8 cellular contexts compared by ENCODE assay signal in the genomic region with DNA sequence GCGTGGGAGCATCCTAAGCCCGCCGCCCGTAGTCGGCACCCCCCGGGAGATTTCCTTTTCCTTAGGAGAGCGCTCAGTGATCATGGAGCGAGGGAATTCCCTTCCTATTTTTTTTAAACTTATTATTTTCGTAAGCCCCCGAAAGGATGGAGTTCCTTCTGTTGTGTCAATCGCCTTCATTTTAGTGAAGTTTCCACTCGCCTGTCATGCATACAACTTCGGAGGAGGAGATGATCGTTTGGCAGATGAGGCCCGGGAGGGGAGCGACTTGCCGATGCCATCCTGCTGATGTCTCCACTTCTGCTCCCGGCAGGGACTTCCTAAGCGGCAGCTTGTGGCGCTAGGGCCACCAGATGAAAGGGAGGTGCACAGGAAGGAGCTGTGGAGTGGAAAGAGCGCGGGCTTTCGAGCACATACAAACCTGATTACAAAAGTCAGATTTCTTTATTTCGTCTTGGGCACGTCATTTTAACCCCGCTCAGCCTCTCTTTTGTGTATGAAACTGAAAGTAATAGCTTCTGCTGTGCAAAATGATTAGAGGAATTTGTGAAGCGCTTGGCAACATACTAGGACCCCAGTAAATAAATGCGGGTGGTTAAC. TPM values are rescaled to one million over a fixed set of nuclear protein-coding genes. Genes with fewer than 3 reads are reported as not detected.
DNase-seq lines count a peak whose midpoint lies in the region; ATAC-seq, FAIRE-seq and TF ChIP-seq lines count a peak whose summit lies in the region.

A gene with protein sequence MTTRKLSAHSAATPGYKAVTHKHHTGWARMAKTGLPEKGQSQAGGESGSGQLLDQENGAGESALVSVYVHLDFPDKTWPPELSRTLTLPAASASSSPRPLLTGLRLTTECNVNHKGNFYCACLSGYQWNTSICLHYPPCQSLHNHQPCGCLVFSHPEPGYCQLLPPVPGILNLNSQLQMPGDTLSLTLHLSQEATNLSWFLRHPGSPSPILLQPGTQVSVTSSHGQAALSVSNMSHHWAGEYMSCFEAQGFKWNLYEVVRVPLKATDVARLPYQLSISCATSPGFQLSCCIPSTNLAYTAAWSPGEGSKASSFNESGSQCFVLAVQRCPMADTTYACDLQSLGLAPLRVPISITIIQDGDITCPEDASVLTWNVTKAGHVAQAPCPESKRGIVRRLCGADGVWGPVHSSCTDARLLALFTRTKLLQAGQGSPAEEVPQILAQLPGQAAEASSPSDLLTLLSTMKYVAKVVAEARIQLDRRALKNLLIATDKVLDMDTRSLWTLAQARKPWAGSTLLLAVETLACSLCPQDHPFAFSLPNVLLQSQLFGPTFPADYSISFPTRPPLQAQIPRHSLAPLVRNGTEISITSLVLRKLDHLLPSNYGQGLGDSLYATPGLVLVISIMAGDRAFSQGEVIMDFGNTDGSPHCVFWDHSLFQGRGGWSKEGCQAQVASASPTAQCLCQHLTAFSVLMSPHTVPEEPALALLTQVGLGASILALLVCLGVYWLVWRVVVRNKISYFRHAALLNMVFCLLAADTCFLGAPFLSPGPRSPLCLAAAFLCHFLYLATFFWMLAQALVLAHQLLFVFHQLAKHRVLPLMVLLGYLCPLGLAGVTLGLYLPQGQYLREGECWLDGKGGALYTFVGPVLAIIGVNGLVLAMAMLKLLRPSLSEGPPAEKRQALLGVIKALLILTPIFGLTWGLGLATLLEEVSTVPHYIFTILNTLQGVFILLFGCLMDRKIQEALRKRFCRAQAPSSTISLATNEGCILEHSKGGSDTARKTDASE (minus strand): TSS at position 336 of the 600 bp plus-strand sequence. CDS start 555 bp downstream, outside the sequence.

- TF ChIP-seq CTCF in GM12864 (IDR thresholded peaks at IDR 0.05; ENCODE audit: low read depth, low read length, missing control alignments) (no peak), astrocyte (IDR thresholded peaks at IDR 0.05; ENCODE audit: insufficient read depth, low read depth, low read length) (no peak), sigmoid colon (IDR thresholded peaks at IDR 0.05) (no peak)

- peak within 1 kb of the TSS; percentile 98 for H3K27ac Mint-ChIP-seq in T-helper 2 cell treated with Interferon-gamma antibody and Interleukin-4, amounts not matched to agents 5 μg/mL and 100 μg/mL, for 36 hours
- H3K27ac Mint-ChIP-seq in astrocyte (ENCODE audit: unreplicated experiment): peak within 1 kb of the TSS; percentile 98

- H3K9ac ChIP-seq in astrocyte (ENCODE audit: low read length): peak within 1 kb of the TSS; percentile 95

- WGBS in sigmoid colon, 2 donors: 0% methylated on average over 28 of the region's 28 CpGs

- no peak for FAIRE-seq in astrocyte (lab: Jason Lieb, UNC)

- H3K27me3 ChIP-seq in astrocyte (ENCODE audit: insufficient read depth, low read length) (no peaks in the 10 kb centered on the region), sigmoid colon (no peaks in the 10 kb centered on the region)

- no peak for ATAC-seq in GM21737 (IDR thresholded peaks at IDR 0.05; ENCODE audit: unreplicated experiment)

- no peaks in the 10 kb centered on the region for H3K9me3 Mint-ChIP-seq in T-helper 2 cell treated with Interferon-gamma antibody and Interleukin-4, amounts not matched to agents 5 μg/mL and 100 μg/mL, for 36 hours
- H3K9me3 Mint-ChIP-seq in astrocyte (ENCODE audit: unreplicated experiment): no peaks in the 10 kb centered on the region

- peak within 1 kb of the TSS; percentile 93 for H3K4me3 Mint-ChIP-seq in T-helper 2 cell treated with Interferon-gamma antibody and Interleukin-4, amounts not matched to agents 5 μg/mL and 100 μg/mL, for 36 hours
- peak within 1 kb of the TSS; percentile 97 for H3K4me3 Mint-ChIP-seq in astrocyte (ENCODE audit: unreplicated experiment)

- peaks cover 17% of the 10 kb centered on the region for H4K20me1 ChIP-seq in astrocyte (ENCODE audit: insufficient read depth, low read length)

- peaks cover 14% of the 10 kb centered on the region for H3K36me3 Mint-ChIP-seq in T-helper 2 cell treated with Interferon-gamma antibody and Interleukin-4, amounts not matched to agents 5 μg/mL and 100 μg/mL, for 36 hours (ENCODE audit: low read depth)
- peaks cover 3% of the 10 kb centered on the region for H3K36me3 Mint-ChIP-seq in astrocyte (ENCODE audit: low read depth, unreplicated experiment)

- peaks cover 24% of the 10 kb centered on the region for H3K4me1 Mint-ChIP-seq in T-helper 2 cell treated with Interferon-gamma antibody and Interleukin-4, amounts not matched to agents 5 μg/mL and 100 μg/mL, for 36 hours (ENCODE audit: low read depth)
- peaks cover 14% of the 10 kb centered on the region for H3K4me1 Mint-ChIP-seq in astrocyte (ENCODE audit: low read depth, unreplicated experiment)

- peak within 1 kb of the TSS; percentile 76 for H2AFZ ChIP-seq in astrocyte (ENCODE audit: low read depth, low read length)

- H3K79me2 ChIP-seq in astrocyte (ENCODE audit: insufficient read depth, low read length): peaks cover 67% of the 10 kb centered on the region

- peak within 1 kb of the TSS; percentile 93 for H3K27ac ChIP-seq in astrocyte (ENCODE audit: low read depth, low read length)
- H3K27ac ChIP-seq in sigmoid colon: peak within 1 kb of the TSS; percentile 90 to 97 (median 92)

- H3K4me1 ChIP-seq in astrocyte (ENCODE audit: insufficient read depth, low read length) (peaks cover 15% of the 10 kb centered on the region), sigmoid colon (peaks cover 0 to 27% (median 26%) of the 10 kb centered on the region in 4 donors)

- H3K36me3 ChIP-seq in astrocyte (ENCODE audit: insufficient read depth, low read length): no peaks in the 10 kb centered on the region
- H3K36me3 ChIP-seq in sigmoid colon: no peaks in the 10 kb centered on the region

- no peaks in the 10 kb centered on the region for H3K27me3 Mint-ChIP-seq in T-helper 2 cell treated with Interferon-gamma antibody and Interleukin-4, amounts not matched to agents 5 μg/mL and 100 μg/mL, for 36 hours (ENCODE audit: low read depth)
- no peaks in the 10 kb centered on the region for H3K27me3 Mint-ChIP-seq in astrocyte (ENCODE audit: low read depth, unreplicated experiment)

- intact Hi-C loops in sigmoid colon (cut with DNase I): loop anchor here (5.0 kb wide), 2 partner anchors 104 to 314 kb away; a partner anchor contains a TSS

- DNase-seq in GM12864 (ENCODE audit: low read depth) (no peak), NCI-H1092 (lab: John Stamatoyannopoulos, UW) (peak; percentile 17), astrocyte (ENCODE audit: low read depth) (peak; percentile 8), hypothalamus (lab: John Stamatoyannopoulos, UW) (peak in 46 of 51 donors; percentile 4 to 80 (median 34)), sigmoid colon (peak; percentile 72), epidermal melanocyte (ENCODE audit: insufficient read length, low spot score) (no peak)
- DNase-seq in T-helper 2 cell treated with Interferon-gamma antibody and Interleukin-4, amounts not matched to agents 5 μg/mL and 100 μg/mL, for 36 hours (ENCODE audit: low spot score): peak; percentile 66

- peak within 1 kb of the TSS; percentile 92 for H3K4me2 ChIP-seq in astrocyte (ENCODE audit: low read length)

- no peak for TF ChIP-seq POLR2A in sigmoid colon (IDR thresholded peaks at IDR 0.05)

- H3K4me3 ChIP-seq in GM12864 (ENCODE audit: low read depth, low read length) (peak within 1 kb of the TSS; percentile 82), astrocyte (ENCODE audit: insufficient read depth, low read depth, low read length) (peak within 1 kb of the TSS; percentile 90), sigmoid colon (peak within 1 kb of the TSS; percentile 64 to 90 (median 80))

- H3K9me3 ChIP-seq in astrocyte (ENCODE audit: insufficient read depth, low read depth, low read length) (no peaks in the 10 kb centered on the region), sigmoid colon (no peaks in the 10 kb centered on the region)

- TF ChIP-seq EP300 in sigmoid colon (IDR thresholded peaks at IDR 0.05): no peak

RNA-seq across cellular contexts. Expression of the gene that starts here (rescaled TPM):
- 0.16 and 0.17 TPM in 2 replicates for total RNA-seq in astrocyte
- under 1 TPM in 1 of 4 donors, not detected in 3; 0.28 TPM for total RNA-seq in sigmoid colon
- under 1 TPM in 2 of 3 donors, not detected in 1; 0.26 to 0.60 TPM for polyA plus RNA-seq in sigmoid colon

Comparison
In these comparisons a context has a peak if more than half of its experiments do, and no peak if none do; other contexts are left out.
1. Peak in DNase-seq, H3K4me3 ChIP-seq, H3K27ac ChIP-seq, H3K9ac ChIP-seq and H3K4me2 ChIP-seq in astrocyte; RNA of the gene not detected or under 1 TPM.
2. Peak in DNase-seq, H3K4me3 ChIP-seq and H3K27ac ChIP-seq in sigmoid colon; RNA of the gene not detected or under 1 TPM.
3. DNase-seq: peak in NCI-H1092 (single experiment), T-helper 2 cell treated with Interferon-gamma antibody and Interleukin-4, amounts not matched to agents 5 μg/mL and 100 μg/mL, for 36 hours (single experiment) and hypothalamus (46 of 51); none in GM12864 (single experiment) and epidermal melanocyte (single experiment).
4. Peak in every context shown above with its lines, with median percentiles within 50 percentile points of each other: H3K4me3 ChIP-seq.